Comparison of ENCODE assay signal across 18 cellular contexts in the genomic region with DNA sequence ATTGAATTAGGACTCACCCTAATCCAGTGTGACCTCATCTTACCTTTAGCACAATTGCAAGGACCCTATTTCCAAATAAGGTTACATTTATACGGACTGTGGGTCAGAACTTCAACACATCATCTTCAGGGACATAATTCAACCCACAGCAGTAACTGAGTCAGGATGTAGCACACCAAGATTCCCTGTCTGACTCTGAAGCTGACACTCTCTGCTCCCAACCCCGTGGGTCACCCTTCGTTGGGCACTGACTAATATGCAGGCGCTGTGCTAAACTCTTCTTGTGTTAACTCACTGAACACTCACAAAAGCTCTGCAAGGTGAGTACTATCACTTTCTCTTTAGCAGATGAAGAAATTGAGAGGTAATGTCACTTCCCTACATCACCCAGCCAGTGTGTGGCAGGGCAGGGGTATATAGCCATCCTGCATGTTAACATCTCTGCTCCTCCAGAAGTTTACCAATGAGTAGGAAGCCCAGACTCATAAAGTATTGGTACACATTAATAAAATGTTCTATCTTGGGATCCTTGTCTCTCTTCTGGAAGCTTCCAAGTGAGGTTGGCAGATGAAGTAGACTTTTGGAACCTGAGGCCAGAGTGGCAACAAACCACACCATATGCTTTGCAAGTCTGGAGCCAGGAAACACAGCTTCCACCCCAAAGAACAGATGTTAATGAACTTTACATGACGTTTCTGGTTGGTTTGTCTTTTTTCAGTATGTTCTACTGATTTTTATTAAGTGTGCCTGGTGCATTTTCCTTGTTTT.
"Had no signal": no experiment of that assay in that cellular context is flagged by ENCODE, and none has a peak within 500 bp of the region (broad histone marks: within the 10 kb centered on the region; RNA-seq: fewer than 3 reads in every experiment).

No MANE protein-coding gene starts in this region.

- H3K4me2 ChIP-seq: hepatocyte had no signal

- H3K27ac ChIP-seq: foreskin keratinocyte, hepatocyte, spleen, testis, vagina had no signal

- H3K36me3 ChIP-seq: spleen, vagina had no signal

- H2AFZ ChIP-seq: hepatocyte had no signal

- H3K4me1 ChIP-seq: foreskin keratinocyte, spleen, testis, vagina had no signal

- DNase-seq: activated CD4-positive, alpha-beta T cell treated with anti-CD3 and anti-CD28 coated beads for 1 hour; activated CD4-positive, alpha-beta T cell treated with anti-CD3 and anti-CD28 coated beads, Interleukin-2, amount 50 U/mL, for 1 hour; activated CD8-positive, alpha-beta memory T cell treated with anti-CD3 and anti-CD28 coated beads, Interleukin-2, amount 50 U/mL, for 4 hours; activated T-cell treated with anti-CD3 and anti-CD28 coated beads, Interleukin-2, amount 50 U/mL, for 24 hours; aorta; effector CD8-positive, alpha-beta T cell; foreskin keratinocyte; left cardiac atrium; midbrain; spleen; stimulated activated CD4-positive, alpha-beta T cell treated with anti-CD3 and anti-CD28 coated beads, Interleukin-4, amount 100 ng/mL, for 1 hour; stimulated activated naive CD4-positive, alpha-beta T cell; testis had no signal

- H3K27me3 ChIP-seq: foreskin keratinocyte, testis, vagina had no signal

- ATAC-seq: activated naive CD4-positive, alpha-beta T cell treated with anti-CD3 and anti-CD28 coated beads, Interleukin-2, amount 50 U/mL, for 72 hours; activated T-helper 17 cell treated with anti-CD3 and anti-CD28 coated beads, Interleukin-2, amount 50 U/mL, for 72 hours; foreskin keratinocyte; left cardiac atrium had no signal

- H3K79me2 ChIP-seq: hepatocyte had no signal

- H3K4me3 ChIP-seq: hepatocyte, spleen, testis, vagina had no signal

- H3K9me3 ChIP-seq: spleen, testis, vagina had no signal

- FAIRE-seq: TTC549 had no signal
